Comparison of ENCODE assay signal across 8 cellular contexts in the genomic region with DNA sequence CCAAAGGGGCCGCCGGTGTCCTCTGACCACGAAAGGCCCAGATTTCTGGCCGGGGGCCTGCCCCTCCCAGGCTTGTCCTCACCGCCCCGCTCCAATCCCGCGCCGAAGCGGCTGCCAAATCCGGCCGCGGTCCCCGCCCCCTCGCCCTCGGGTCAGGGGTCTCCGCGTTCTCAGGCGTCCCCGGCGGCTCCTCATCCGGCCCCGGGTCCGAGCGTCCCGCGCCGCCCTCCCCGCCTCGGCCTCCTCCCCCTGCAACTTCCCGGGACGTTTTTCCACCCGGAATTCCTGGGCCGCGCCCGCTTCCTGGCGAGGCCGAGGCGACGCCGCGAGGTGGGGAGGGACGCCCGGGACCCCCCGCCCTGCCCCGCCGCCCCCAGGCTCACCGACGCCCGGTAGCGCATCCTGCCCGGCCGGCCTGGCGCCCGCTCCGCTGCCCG. TPM values are rescaled to one million over a fixed set of nuclear protein-coding genes. Genes with fewer than 3 reads are reported as not detected.
DNase-seq lines count a peak whose midpoint lies in the region; ATAC-seq and TF ChIP-seq lines count a peak whose summit lies in the region.

No MANE protein-coding gene starts in this region.

- H3K9me3 ChIP-seq in gastroesophageal sphincter (no peaks in the 10 kb centered on the region), prostate gland (no peaks in the 10 kb centered on the region)

- TF ChIP-seq EP300 in gastroesophageal sphincter (IDR thresholded peaks at IDR 0.05): no peak

- ATAC-seq in HG03457 (IDR thresholded peaks at IDR 0.05; ENCODE audit: unreplicated experiment): peak; percentile 2
- peak; percentile 1 for ATAC-seq in gastroesophageal sphincter
- ATAC-seq in GM21576 (IDR thresholded peaks at IDR 0.05; ENCODE audit: unreplicated experiment): no peak

- WGBS in gastroesophageal sphincter (ENCODE audit: low coverage in 1 of 2), 2 donors: 0% methylated on average over 14 of the region's 57 CpGs; no CpG with 5 or more reads in 1 of the 2 donors
- WGBS in prostate gland: 0% methylated on average over 31 of the region's 57 CpGs

- H3K36me3 ChIP-seq in gastroesophageal sphincter (peaks cover 0 to 39% of the 10 kb centered on the region in 2 donors), prostate gland (no peaks in the 10 kb centered on the region)

- no peaks in the 10 kb centered on the region for H3K27me3 ChIP-seq in gastroesophageal sphincter
- no peaks in the 10 kb centered on the region for H3K27me3 ChIP-seq in prostate gland (replicated peaks; ENCODE audit: insufficient read depth)

- H3K4me3 ChIP-seq in gastroesophageal sphincter (peak overlapping the region; percentile 87 to 88), prostate gland (peak overlapping the region; percentile 76 to 78)

- TF ChIP-seq CTCF in gastroesophageal sphincter (IDR thresholded peaks at IDR 0.05) (no peak), prostate gland (IDR thresholded peaks at IDR 0.05) (no peak)

- intact Hi-C loops in prostate gland (cut with DNase I): no loop called here

- DNase-seq in NCI-H345 (lab: John Stamatoyannopoulos, UW) (peak; percentile 30), NCI-H345 treated with DMSO at 0.1 percent for 48 hours (lab: John Stamatoyannopoulos, UW; ENCODE audit: unreplicated experiment) (no peak), prostate gland (ENCODE audit: low spot score) (no peak), cortex of kidney (lab: John Stamatoyannopoulos, UW) (no peak)
- DNase-seq in activated CD4-positive, alpha-beta T cell treated with anti-CD3 and anti-CD28 coated beads, Interleukin-2, amount 50 U/mL, for 1 hour: peak; percentile 29

- H3K4me1 ChIP-seq in gastroesophageal sphincter (peaks cover 0 to 93% (median 47%) of the 10 kb centered on the region in 3 donors), prostate gland (replicated peaks) (peaks cover 14% of the 10 kb centered on the region)

- no peak for TF ChIP-seq POLR2A in gastroesophageal sphincter (IDR thresholded peaks at IDR 0.05)
- peak; percentile 21 for TF ChIP-seq POLR2A in prostate gland (IDR thresholded peaks at IDR 0.05)

- H3K27ac ChIP-seq in gastroesophageal sphincter (peak overlapping the region; percentile 96 to 100 (median 98)), prostate gland (peak overlapping the region; percentile 98 to 99)

RNA-seq across cellular contexts. Expression of a gene that starts 7.2 kb away (rescaled TPM):
- total RNA-seq in gastroesophageal sphincter: 100 to 1,000 TPM; 215 to 461 (median 287) TPM
- total RNA-seq in prostate gland: 100 to 1,000 TPM in 1 of 2 donors, 10 to 100 TPM in 1; 94.4 to 120 TPM

RNA-seq across cellular contexts. Expression of a gene that starts 29.3 kb away (rescaled TPM):
- 10 to 100 TPM; 72.7 to 98.4 (median 77.2) TPM for total RNA-seq in gastroesophageal sphincter
- total RNA-seq in prostate gland: 10 to 100 TPM; 52.6 to 77.7 TPM

RNA-seq across cellular contexts. Expression of a gene that starts 31.1 kb away (rescaled TPM):
- 10 to 100 TPM; 59.6 to 76.0 (median 73.1) TPM for total RNA-seq in gastroesophageal sphincter
- total RNA-seq in prostate gland: 10 to 100 TPM; 82.7 to 87.4 TPM

Comparison
In these comparisons a context has a peak if more than half of its experiments do, and no peak if none do; other contexts are left out.
1. DNase-seq: peak in NCI-H345 (single experiment) and activated CD4-positive, alpha-beta T cell treated with anti-CD3 and anti-CD28 coated beads, Interleukin-2, amount 50 U/mL, for 1 hour (single experiment); none in NCI-H345 treated with DMSO at 0.1 percent for 48 hours (single experiment), prostate gland (single experiment) and cortex of kidney (single experiment).